In the genomic region with DNA sequence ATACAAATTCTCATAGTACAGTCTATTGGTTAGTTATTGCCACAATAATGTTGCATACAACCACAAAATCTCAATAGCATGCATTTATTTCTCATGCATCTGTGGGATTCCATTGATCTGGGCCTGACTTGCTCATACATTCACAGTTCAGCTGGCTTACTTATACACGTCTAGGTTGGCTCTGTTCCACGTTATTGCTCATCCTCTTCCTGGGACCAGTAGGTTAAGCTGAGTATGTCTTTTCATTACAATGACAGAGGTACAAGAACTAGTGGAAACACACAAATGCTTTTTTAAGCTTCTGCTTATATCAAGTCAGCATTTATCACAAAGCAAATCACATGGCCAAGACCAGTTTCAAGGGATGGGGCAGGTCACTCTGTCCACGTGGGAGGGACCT, we compare ENCODE assay signal across 18 cellular contexts.
DNase-seq lines count a peak whose midpoint lies in the region; ATAC-seq and TF ChIP-seq lines count a peak whose summit lies in the region.
"Had no signal": no experiment of that assay in that cellular context is flagged by ENCODE, and none has a peak within 500 bp of the region (broad histone marks: within the 10 kb centered on the region; RNA-seq: fewer than 3 reads in every experiment).

No MANE protein-coding gene starts in this region.

- H3K9me3 Mint-ChIP-seq in naive thymus-derived CD8-positive, alpha-beta T cell: peaks cover 0 to 34% (median 14%) of the 10 kb centered on the region in 9 donors

- no peaks in the 10 kb centered on the region for H3K27me3 ChIP-seq in stomach
- H3K27me3 ChIP-seq: ovary, tibial artery had no signal

- POLR2A ChIA-PET in naive thymus-derived CD8-positive, alpha-beta T cell (lab: Charles Lee): no interaction called here

- WGBS in stomach, 5 donors: 47 to 56% (median 52%) methylated on average over 3 of the region's 3 CpGs

- peaks cover 0 to 17% (median 6%) of the 10 kb centered on the region in 4 donors for H3K9me3 ChIP-seq in stomach
- H3K9me3 ChIP-seq: ovary, tibial artery had no signal

- H3K4me1 ChIP-seq in stomach: no peaks in the 10 kb centered on the region
- H3K4me1 ChIP-seq: tibial artery had no signal

- no peaks in the 10 kb centered on the region for H3K4me1 Mint-ChIP-seq in naive thymus-derived CD8-positive, alpha-beta T cell
- H3K4me1 Mint-ChIP-seq: activated naive CD8-positive, alpha-beta T cell treated with anti-CD3 and anti-CD28 coated beads for 36 hours; IgD-negative memory B cell had no signal

- TF ChIP-seq CTCF in AG10803 (conservative IDR thresholded peaks at IDR 0.05; ENCODE audit: low read length) (no peak), astrocyte of the cerebellum (IDR thresholded peaks at IDR 0.05; ENCODE audit: low read depth, low read length, missing control alignments) (no peak), foreskin fibroblast (IDR thresholded peaks at IDR 0.05; ENCODE audit: low read depth, low read length) (no peak), stomach (IDR thresholded peaks at IDR 0.05) (no peak)

- intact Hi-C loops in stomach (cut with DNase I; ENCODE audit: low total_unique reads): no loop called here

- in situ Hi-C loops in astrocyte of the cerebellum (cut with HindIII; ENCODE audit: low sequenced_read_pairs): no loop called here

- no peak overlapping the region for H3K4me3 Mint-ChIP-seq in naive thymus-derived CD8-positive, alpha-beta T cell
- H3K4me3 Mint-ChIP-seq: activated naive CD8-positive, alpha-beta T cell treated with anti-CD3 and anti-CD28 coated beads for 36 hours; IgD-negative memory B cell had no signal

- TF ChIP-seq POLR2A in stomach (IDR thresholded peaks at IDR 0.05): no peak

- no peaks in the 10 kb centered on the region for H3K36me3 ChIP-seq in stomach
- H3K36me3 ChIP-seq: ovary, tibial artery had no signal

- no peak overlapping the region for H3K27ac Mint-ChIP-seq in naive thymus-derived CD8-positive, alpha-beta T cell
- H3K27ac Mint-ChIP-seq: activated naive CD8-positive, alpha-beta T cell treated with anti-CD3 and anti-CD28 coated beads for 36 hours; IgD-negative memory B cell had no signal

- no peak for ATAC-seq in GM18498 (IDR thresholded peaks at IDR 0.05; ENCODE audit: unreplicated experiment)
- no peak for ATAC-seq in naive thymus-derived CD8-positive, alpha-beta T cell
- ATAC-seq: GM12878 had no signal

- DNase-seq in AG10803 (ENCODE audit: low read depth) (peak; percentile 77), HT1080 (ENCODE audit: low read depth) (peak; percentile 67), astrocyte of the cerebellum (ENCODE audit: low read depth) (peak; percentile 78), foreskin fibroblast (peak; percentile 46 to 82), stomach (no peak)
- no peak for DNase-seq in activated CD4-positive, alpha-beta T cell treated with anti-CD3 and anti-CD28 coated beads for 4 hours
- no peak for DNase-seq in naive thymus-derived CD8-positive, alpha-beta T cell
- DNase-seq: activated naive CD8-positive, alpha-beta T cell treated with anti-CD3 and anti-CD28 coated beads for 36 hours; AML-193; DMS79; islet precursor cell; NCI-H1105; ovary; T-helper 2 cell; tibial artery had no signal

- TF ChIP-seq EP300 in stomach (IDR thresholded peaks at IDR 0.05): no peak

- H3K4me3 ChIP-seq in AG10803 (ENCODE audit: low read length): no peak overlapping the region
- no peak overlapping the region for H3K4me3 ChIP-seq in astrocyte of the cerebellum (ENCODE audit: low read depth, low read length)
- no peak overlapping the region for H3K4me3 ChIP-seq in foreskin fibroblast (ENCODE audit: low read depth in 1 of 2, low read length in 2 of 2)
- no peak overlapping the region for H3K4me3 ChIP-seq in stomach
- H3K4me3 ChIP-seq: GM12878, ovary, tibial artery had no signal

- no peak overlapping the region for H3K27ac ChIP-seq in stomach
- H3K27ac ChIP-seq: ovary, tibial artery had no signal

- H3K27me3 Mint-ChIP-seq in naive thymus-derived CD8-positive, alpha-beta T cell: no peaks in the 10 kb centered on the region
- H3K27me3 Mint-ChIP-seq: activated naive CD8-positive, alpha-beta T cell treated with anti-CD3 and anti-CD28 coated beads for 36 hours; IgD-negative memory B cell had no signal

- H3K36me3 Mint-ChIP-seq in naive thymus-derived CD8-positive, alpha-beta T cell: peaks cover 0 to 5% (median 0%) of the 10 kb centered on the region in 3 donors
- H3K36me3 Mint-ChIP-seq: activated naive CD8-positive, alpha-beta T cell treated with anti-CD3 and anti-CD28 coated beads for 36 hours; IgD-negative memory B cell had no signal

Comparison
In these comparisons a context has a peak if more than half of its experiments do, and no peak if none do; other contexts are left out.
1. DNase-seq: peak in AG10803 (single experiment), HT1080 (single experiment), astrocyte of the cerebellum (single experiment) and foreskin fibroblast (2 of 2); none in activated CD4-positive, alpha-beta T cell treated with anti-CD3 and anti-CD28 coated beads for 4 hours (0 of 2), naive thymus-derived CD8-positive, alpha-beta T cell (0 of 10) and stomach (single experiment).